11 cellular contexts compared by ENCODE assay signal in genomic region chr17:2059837-2060658, GRCh38. TPM values are rescaled to one million over a fixed set of nuclear protein-coding genes. Genes with fewer than 3 reads are reported as not detected.
DNase-seq lines count a peak whose midpoint lies in the region; ATAC-seq and TF ChIP-seq lines count a peak whose summit lies in the region.
"Had no signal": no experiment of that assay in that cellular context is flagged by ENCODE, and none has a peak within 500 bp of the region (broad histone marks: within the 10 kb centered on the region; RNA-seq: fewer than 3 reads in every experiment).

No MANE protein-coding gene starts in this region.

- TF ChIP-seq CTCF in mammary epithelial cell (conservative IDR thresholded peaks at IDR 0.05 in 1 of 2, IDR thresholded peaks at IDR 0.05 in 1 of 2; ENCODE audit: extremely low read depth in 1 of 2, insufficient read depth in 1 of 2, low read depth in 1 of 2, low read length in 2 of 2) (no peak), tibial nerve (IDR thresholded peaks at IDR 0.05) (no peak), GM13976 (IDR thresholded peaks at IDR 0.05; ENCODE audit: borderline replicate concordance, control extremely low read depth, extremely low read depth, insufficient read depth, missing control alignments) (no peak)

- BruUV-seq in mammary epithelial cell (replicated peaks; lab: Mats Ljungman, UMichigan): TSS peak; percentile 65

- H3K9me3 Mint-ChIP-seq in activated naive CD4-positive, alpha-beta T cell treated with anti-CD3 and anti-CD28 coated beads, Interleukin-2, amount 50 U/mL, for 24 hours: no peaks in the 10 kb centered on the region
- no peaks in the 10 kb centered on the region for H3K9me3 Mint-ChIP-seq in activated naive CD4-positive, alpha-beta T cell treated with anti-CD3 and anti-CD28 coated beads for 36 hours

- H3K27me3 Mint-ChIP-seq in activated naive CD4-positive, alpha-beta T cell treated with anti-CD3 and anti-CD28 coated beads, Interleukin-2, amount 50 U/mL, for 24 hours: peaks cover 5% of the 10 kb centered on the region
- H3K27me3 Mint-ChIP-seq in activated naive CD4-positive, alpha-beta T cell treated with anti-CD3 and anti-CD28 coated beads for 36 hours (ENCODE audit: low read depth): peaks cover 4% of the 10 kb centered on the region

- TF ChIP-seq EP300 in tibial nerve (IDR thresholded peaks at IDR 0.05): no peak

- in situ Hi-C loops in mammary epithelial cell (cut with MboI; ENCODE audit: low sequenced_read_pairs in 2 of 2) (loop anchor here in 1 of 2 donors (10.0 kb wide), 1 partner anchor 185 kb away; no protein-coding TSS in a partner anchor), GM13976 (cut with MboI; ENCODE audit: low sequenced_read_pairs, unreplicated experiment) (no loop called here)

- H3K36me3 ChIP-seq in mammary epithelial cell (ENCODE audit: insufficient read depth, low read length): no peaks in the 10 kb centered on the region
- H3K36me3 ChIP-seq in mucosa of rectum (ENCODE audit: control insufficient read depth in 2 of 2, insufficient read depth in 2 of 2, low read length in 2 of 2): peaks cover 11 to 12% of the 10 kb centered on the region in 2 donors
- H3K36me3 ChIP-seq in tibial nerve: peaks cover 0 to 79% (median 0%) of the 10 kb centered on the region in 3 donors

- H3K27ac Mint-ChIP-seq in activated naive CD4-positive, alpha-beta T cell treated with anti-CD3 and anti-CD28 coated beads, Interleukin-2, amount 50 U/mL, for 24 hours: peak overlapping the region; percentile 70
- H3K27ac Mint-ChIP-seq in activated naive CD4-positive, alpha-beta T cell treated with anti-CD3 and anti-CD28 coated beads for 36 hours: no peak overlapping the region

- no peak for TF ChIP-seq POLR2A in tibial nerve (IDR thresholded peaks at IDR 0.05)

- H3K4me1 ChIP-seq in mammary epithelial cell (ENCODE audit: insufficient read depth, low read length) (no peaks in the 10 kb centered on the region), mucosa of rectum (ENCODE audit: control insufficient read depth in 2 of 2, insufficient read depth in 2 of 2, low read length in 2 of 2) (peaks cover 20 to 40% of the 10 kb centered on the region in 2 donors), tibial nerve (peaks cover 0 to 92% (median 57%) of the 10 kb centered on the region in 4 donors)

- H3K9ac ChIP-seq in mammary epithelial cell (ENCODE audit: insufficient read depth, low read length) (no peak overlapping the region), mucosa of rectum (ENCODE audit: low read depth in 1 of 2, low read length in 2 of 2) (peak overlapping the region; percentile 39 to 47)

- H3K9me3 ChIP-seq in mammary epithelial cell (replicated peaks; ENCODE audit: insufficient read depth, low read length) (no peaks in the 10 kb centered on the region), mucosa of rectum (ENCODE audit: control insufficient read depth in 2 of 2, low read length in 2 of 2) (no peaks in the 10 kb centered on the region), tibial nerve (no peaks in the 10 kb centered on the region)

- H4K20me1 ChIP-seq in mammary epithelial cell (ENCODE audit: insufficient read depth, low read length): no peaks in the 10 kb centered on the region

- no peak for ATAC-seq in HG03457 (IDR thresholded peaks at IDR 0.05; ENCODE audit: unreplicated experiment)

- 81% methylated on average over 11 of the region's 18 CpGs for WGBS in mammary epithelial cell (ENCODE audit: low coverage, missing lambda C conversion rate)
- 67 to 76% methylated on average over 18 of the region's 18 CpGs for WGBS in tibial nerve, 2 donors

- no peaks in the 10 kb centered on the region for H3K79me2 ChIP-seq in mammary epithelial cell (ENCODE audit: insufficient read depth, low read length)

- H3K4me1 Mint-ChIP-seq in activated naive CD4-positive, alpha-beta T cell treated with anti-CD3 and anti-CD28 coated beads, Interleukin-2, amount 50 U/mL, for 24 hours: peaks cover 8% of the 10 kb centered on the region
- peaks cover 2% of the 10 kb centered on the region for H3K4me1 Mint-ChIP-seq in activated naive CD4-positive, alpha-beta T cell treated with anti-CD3 and anti-CD28 coated beads for 36 hours (ENCODE audit: low read depth)

- no peak overlapping the region for H3K4me3 ChIP-seq in mammary epithelial cell (replicated peaks in 1 of 3; ENCODE audit: insufficient read depth in 1 of 3, low read depth in 2 of 3, low read length in 3 of 3)
- peak overlapping the region in 1 of 2 donors; percentile 7 for H3K4me3 ChIP-seq in mucosa of rectum (ENCODE audit: low read length in 2 of 2)
- H3K4me3 ChIP-seq in tibial nerve: peak overlapping the region in 1 of 4 donors; percentile 69

- dilution Hi-C loops in mammary epithelial cell (cut with HindIII; ENCODE audit: low sequenced_read_pairs): loop anchor here (10.0 kb wide), 3 partner anchors 65 to 285 kb away; no protein-coding TSS in a partner anchor

- no peak overlapping the region for H3K4me2 ChIP-seq in mammary epithelial cell (ENCODE audit: insufficient read depth, low read depth, low read length)

- H3K36me3 Mint-ChIP-seq in activated naive CD4-positive, alpha-beta T cell treated with anti-CD3 and anti-CD28 coated beads, Interleukin-2, amount 50 U/mL, for 24 hours: peaks cover 27% of the 10 kb centered on the region
- H3K36me3 Mint-ChIP-seq in activated naive CD4-positive, alpha-beta T cell treated with anti-CD3 and anti-CD28 coated beads for 36 hours (ENCODE audit: low read depth): peaks cover 46% of the 10 kb centered on the region

- intact Hi-C loops in activated naive CD4-positive, alpha-beta T cell treated with anti-CD3 and anti-CD28 coated beads for 36 hours (cut with micrococcal nuclease): no loop called here
- intact Hi-C loops in mammary epithelial cell (cut with micrococcal nuclease): no loop called here

- no peak overlapping the region for H3K27ac ChIP-seq in mammary epithelial cell (ENCODE audit: insufficient read depth, low read depth, low read length)
- H3K27ac ChIP-seq in mucosa of rectum (ENCODE audit: low read depth in 2 of 2, low read length in 2 of 2): peak overlapping the region; percentile 74 to 83
- peak overlapping the region; percentile 66 to 92 (median 92) for H3K27ac ChIP-seq in tibial nerve

- no peak overlapping the region for H2AFZ ChIP-seq in mammary epithelial cell (ENCODE audit: low read depth, low read length)

- no peak overlapping the region for H3K4me3 Mint-ChIP-seq in activated naive CD4-positive, alpha-beta T cell treated with anti-CD3 and anti-CD28 coated beads, Interleukin-2, amount 50 U/mL, for 24 hours
- H3K4me3 Mint-ChIP-seq in activated naive CD4-positive, alpha-beta T cell treated with anti-CD3 and anti-CD28 coated beads for 36 hours: no peak overlapping the region

- H3K27me3 ChIP-seq in mammary epithelial cell (ENCODE audit: insufficient read depth, low read length): no peaks in the 10 kb centered on the region
- H3K27me3 ChIP-seq in mucosa of rectum (ENCODE audit: control insufficient read depth in 2 of 2, insufficient read depth in 2 of 2, low read length in 2 of 2): peaks cover 4 to 13% of the 10 kb centered on the region in 2 donors
- peaks cover 0 to 20% of the 10 kb centered on the region in 2 donors for H3K27me3 ChIP-seq in tibial nerve

- DNase-seq in activated naive CD4-positive, alpha-beta T cell treated with anti-CD3 and anti-CD28 coated beads for 36 hours: no peak
- DNase-seq in mammary epithelial cell: no peak
- DNase-seq in tibial nerve (ENCODE audit: low spot score in 2 of 2): no peak
- DNase-seq in GM13976 (ENCODE audit: low spot score): no peak
- DNase-seq in SKM-1 (lab: John Stamatoyannopoulos, UW; ENCODE audit: unreplicated experiment): no peak
- DNase-seq: NCI-H524 treated with DMSO at 0.1 percent for 48 hours; stimulated activated CD4-positive, alpha-beta T cell treated with anti-CD3 and anti-CD28 coated beads, Interleukin-2, amount 100 ng/mL, for 24 hours had no signal

- CTCF ChIA-PET in activated naive CD4-positive, alpha-beta T cell treated with anti-CD3 and anti-CD28 coated beads for 36 hours (lab: Charles Lee): interaction anchor here (0.9 to 4.4 kb wide), 3 partner anchors 36 to 185 kb away, joined by 4 to 40 read pairs (median 5); no protein-coding TSS in a partner anchor
- CTCF ChIA-PET in mammary epithelial cell (lab: Charles Lee; ENCODE audit: low non-redundant PET): no interaction called here

RNA-seq across cellular contexts. Expression of gene HIC1, which starts 5.1 kb away (rescaled TPM):
- total RNA-seq in activated naive CD4-positive, alpha-beta T cell treated with anti-CD3 and anti-CD28 coated beads for 36 hours: 10 to 100 TPM; 14.8 TPM
- total RNA-seq in mammary epithelial cell (1 to 10 TPM in 1 of 2 donors, under 1 TPM in 1; 0.67 to 1.3 TPM), tibial nerve (10 to 100 TPM; 27.6 to 64.7 (median 50.0) TPM)
- polyA plus RNA-seq in mammary epithelial cell: 0.20 TPM
- polyA minus RNA-seq in mammary epithelial cell: not detected

RNA-seq across cellular contexts. Expression of gene OVCA2, which starts 18.2 kb away (rescaled TPM):
- total RNA-seq in activated naive CD4-positive, alpha-beta T cell treated with anti-CD3 and anti-CD28 coated beads for 36 hours: 10 to 100 TPM; 22.7 to 24.7 TPM
- 10 to 100 TPM; 44.1 to 65.7 TPM for total RNA-seq in mammary epithelial cell
- polyA plus RNA-seq in mammary epithelial cell: 68.4 TPM
- 28.3 TPM for polyA minus RNA-seq in mammary epithelial cell
- 10 to 100 TPM; 18.6 to 37.3 (median 35.0) TPM for total RNA-seq in tibial nerve

RNA-seq across cellular contexts. Expression of gene DPH1, which starts 30.1 kb away (rescaled TPM):
- total RNA-seq in activated naive CD4-positive, alpha-beta T cell treated with anti-CD3 and anti-CD28 coated beads for 36 hours: 10 to 100 TPM; 31.1 to 34.1 TPM
- 10 to 100 TPM; 29.0 to 36.2 TPM for total RNA-seq in mammary epithelial cell
- 27.4 TPM for polyA plus RNA-seq in mammary epithelial cell
- 64.4 TPM for polyA minus RNA-seq in mammary epithelial cell
- 100 to 1,000 TPM in 1 of 4 donors, 10 to 100 TPM in 3; 56.3 to 137 (median 63.9) TPM for total RNA-seq in tibial nerve

RNA-seq across cellular contexts. Expression of gene RTN4RL1, which starts 34.9 kb away (rescaled TPM):
- under 1 TPM; 0.14 to 0.30 TPM for total RNA-seq in activated naive CD4-positive, alpha-beta T cell treated with anti-CD3 and anti-CD28 coated beads for 36 hours
- total RNA-seq in mammary epithelial cell (1 to 10 TPM in 1 of 2 donors, under 1 TPM in 1; under 0.01 to 5.7 TPM), tibial nerve (10 to 100 TPM in 1 of 4 donors, 1 to 10 TPM in 3; 7.3 to 12.6 (median 7.8) TPM)
- 2.5 TPM for polyA plus RNA-seq in mammary epithelial cell
- 1.6 TPM for polyA minus RNA-seq in mammary epithelial cell
- total RNA-seq: mononuclear cell had no signal

Comparison
In these comparisons a context has a peak if more than half of its experiments do, and no peak if none do; other contexts are left out.
1. RNA of gene HIC1, which starts 5.1 kb away (total RNA-seq): 27.6 to 64.7 TPM in tibial nerve and 14.8 TPM in activated naive CD4-positive, alpha-beta T cell treated with anti-CD3 and anti-CD28 coated beads for 36 hours; 0.67 to 1.3 TPM in mammary epithelial cell; every median in the first group is over 4 times any median in the second.